Comparison of ENCODE assay signal across 1 cellular context in the genomic region with DNA sequence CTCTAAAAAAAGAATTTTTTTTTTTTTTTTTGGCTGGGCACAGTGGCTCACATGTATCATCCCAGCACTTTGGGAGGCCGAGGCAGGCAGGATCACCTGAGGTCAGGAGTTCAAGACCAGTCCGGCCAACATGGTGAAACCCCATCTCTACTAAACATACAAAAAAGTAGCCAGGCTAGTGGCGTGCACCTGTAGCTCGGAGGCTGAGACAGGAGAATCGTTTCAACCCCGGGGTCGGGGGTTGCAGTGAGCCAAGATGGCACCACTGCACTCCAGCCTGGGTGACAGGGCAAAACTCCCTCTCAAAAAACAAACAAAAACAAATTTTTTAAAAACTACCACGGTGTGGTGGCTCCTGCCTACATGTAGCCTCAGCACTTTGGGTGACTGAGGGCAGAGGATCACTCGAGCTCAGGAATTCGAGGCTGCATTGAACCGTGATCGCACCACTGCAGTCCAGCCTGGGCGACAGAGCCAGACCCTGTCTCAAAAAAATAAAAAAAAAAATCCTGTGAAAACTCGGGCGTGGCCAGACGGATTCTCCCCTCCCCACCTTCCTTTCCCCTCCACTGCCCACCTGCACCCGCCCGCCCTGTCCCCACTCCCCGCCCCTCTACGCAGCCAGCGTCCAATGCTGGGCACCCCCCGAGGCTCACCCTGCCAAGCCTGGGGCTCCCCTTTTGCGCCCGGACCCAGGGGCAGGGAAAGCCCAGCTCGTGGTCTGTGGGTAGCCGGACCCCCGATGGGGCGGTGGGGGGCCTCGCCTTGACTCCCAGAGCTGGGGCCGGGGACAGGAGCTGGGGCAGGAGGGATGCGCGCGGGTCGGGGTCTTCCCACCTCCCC.
TF ChIP-seq lines count a peak whose summit lies in the region.

No MANE protein-coding gene starts in this region.

TF ChIP-seq in GM23338, 12 proteins besides CTCF, POLR2A, EP300 and RAD21 (continued from another document):
- TF ChIP-seq, protein P1, sequence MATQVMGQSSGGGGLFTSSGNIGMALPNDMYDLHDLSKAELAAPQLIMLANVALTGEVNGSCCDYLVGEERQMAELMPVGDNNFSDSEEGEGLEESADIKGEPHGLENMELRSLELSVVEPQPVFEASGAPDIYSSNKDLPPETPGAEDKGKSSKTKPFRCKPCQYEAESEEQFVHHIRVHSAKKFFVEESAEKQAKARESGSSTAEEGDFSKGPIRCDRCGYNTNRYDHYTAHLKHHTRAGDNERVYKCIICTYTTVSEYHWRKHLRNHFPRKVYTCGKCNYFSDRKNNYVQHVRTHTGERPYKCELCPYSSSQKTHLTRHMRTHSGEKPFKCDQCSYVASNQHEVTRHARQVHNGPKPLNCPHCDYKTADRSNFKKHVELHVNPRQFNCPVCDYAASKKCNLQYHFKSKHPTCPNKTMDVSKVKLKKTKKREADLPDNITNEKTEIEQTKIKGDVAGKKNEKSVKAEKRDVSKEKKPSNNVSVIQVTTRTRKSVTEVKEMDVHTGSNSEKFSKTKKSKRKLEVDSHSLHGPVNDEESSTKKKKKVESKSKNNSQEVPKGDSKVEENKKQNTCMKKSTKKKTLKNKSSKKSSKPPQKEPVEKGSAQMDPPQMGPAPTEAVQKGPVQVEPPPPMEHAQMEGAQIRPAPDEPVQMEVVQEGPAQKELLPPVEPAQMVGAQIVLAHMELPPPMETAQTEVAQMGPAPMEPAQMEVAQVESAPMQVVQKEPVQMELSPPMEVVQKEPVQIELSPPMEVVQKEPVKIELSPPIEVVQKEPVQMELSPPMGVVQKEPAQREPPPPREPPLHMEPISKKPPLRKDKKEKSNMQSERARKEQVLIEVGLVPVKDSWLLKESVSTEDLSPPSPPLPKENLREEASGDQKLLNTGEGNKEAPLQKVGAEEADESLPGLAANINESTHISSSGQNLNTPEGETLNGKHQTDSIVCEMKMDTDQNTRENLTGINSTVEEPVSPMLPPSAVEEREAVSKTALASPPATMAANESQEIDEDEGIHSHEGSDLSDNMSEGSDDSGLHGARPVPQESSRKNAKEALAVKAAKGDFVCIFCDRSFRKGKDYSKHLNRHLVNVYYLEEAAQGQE (IDR thresholded peaks at IDR 0.05; ENCODE audit: unreplicated experiment): no peak
- no peak for TF ChIP-seq STAT1 (IDR thresholded peaks at IDR 0.05; ENCODE audit: unreplicated experiment)
